In genomic region chr20:21509597-21510331, GRCh38 we compare ENCODE assay signal across 8 cellular contexts. TPM values are rescaled to one million over a fixed set of nuclear protein-coding genes. Genes with fewer than 3 reads are reported as not detected.
DNase-seq lines count a peak whose midpoint lies in the region; ATAC-seq and TF ChIP-seq lines count a peak whose summit lies in the region.

No MANE protein-coding gene starts in this region.

- peaks cover 85% of the 10 kb centered on the region for H4K20me1 ChIP-seq in neural progenitor cell (ENCODE audit: low read depth)

- intact Hi-C loops in CD14-positive monocyte (cut with micrococcal nuclease), result loop anchor here in 1 of 2 donors (5.0 to 10.0 kb wide), 2 partner anchors 115 to 672 kb away; partner anchors contain the start of gene NKX2-4

- H3K27ac ChIP-seq in effector memory CD4-positive, alpha-beta T cell (ENCODE audit: insufficient read depth, low read length, poor library complexity, severe bottlenecking), result no peak overlapping the region
- H3K27ac ChIP-seq in neural progenitor cell, result no peak overlapping the region

- H3K4me1 ChIP-seq in effector memory CD4-positive, alpha-beta T cell (ENCODE audit: control insufficient read depth, insufficient read depth, low read length, poor library complexity, severe bottlenecking), result peaks cover 54% of the 10 kb centered on the region
- peaks cover 34% of the 10 kb centered on the region for H3K4me1 ChIP-seq in neural progenitor cell

- peaks cover 95% of the 10 kb centered on the region for H3K27me3 ChIP-seq in effector memory CD4-positive, alpha-beta T cell (replicated peaks; ENCODE audit: control insufficient read depth, insufficient read depth, low read length, poor library complexity, severe bottlenecking)
- peaks cover 100% of the 10 kb centered on the region for H3K27me3 ChIP-seq in neural progenitor cell

- H3K27me3 Mint-ChIP-seq in CD14-positive monocyte (ENCODE audit: low read depth in 3 of 3) (peaks cover 86 to 98% (median 93%) of the 10 kb centered on the region in 3 donors), neural progenitor cell (ENCODE audit: insufficient read depth, low read depth) (peaks cover 78% of the 10 kb centered on the region)

- peaks cover 0 to 31% (median 15%) of the 10 kb centered on the region in 7 donors for H3K9me3 Mint-ChIP-seq in CD14-positive monocyte
- no peaks in the 10 kb centered on the region for H3K9me3 Mint-ChIP-seq in neural progenitor cell

- H3K27ac Mint-ChIP-seq in CD14-positive monocyte (peak overlapping the region in 1 of 7 donors; percentile 62), neural progenitor cell (no peak overlapping the region)

- H3K79me2 ChIP-seq in neural progenitor cell (ENCODE audit: low read depth), result no peaks in the 10 kb centered on the region

- no peak for ATAC-seq in GM19023 (IDR thresholded peaks at IDR 0.05; ENCODE audit: unreplicated experiment)
- no peak for ATAC-seq in GM19397 (IDR thresholded peaks at IDR 0.05; ENCODE audit: unreplicated experiment)

- no peak overlapping the region for H3K9ac ChIP-seq in neural progenitor cell

- TF ChIP-seq CTCF in CD14-positive monocyte (IDR thresholded peaks at IDR 0.05) (no peak), neural progenitor cell (IDR thresholded peaks at IDR 0.05) (peak; percentile 29)

- peaks cover 31% of the 10 kb centered on the region for H3F3A ChIP-seq in neural progenitor cell (ENCODE audit: low read depth)

- H2AFZ ChIP-seq in neural progenitor cell (replicated peaks), result no peak overlapping the region

- H3K4me3 ChIP-seq in effector memory CD4-positive, alpha-beta T cell (ENCODE audit: insufficient read depth, low read depth, low read length, poor library complexity, severe bottlenecking), result peak overlapping the region; percentile 54
- H3K4me3 ChIP-seq in neural progenitor cell, result peak overlapping the region; percentile 23

- H3K4me3 Mint-ChIP-seq in CD14-positive monocyte (peak overlapping the region; percentile 71 to 92), neural progenitor cell (no peak overlapping the region)

- H3K9me3 ChIP-seq in effector memory CD4-positive, alpha-beta T cell (ENCODE audit: control insufficient read depth, low read length), result no peaks in the 10 kb centered on the region
- no peaks in the 10 kb centered on the region for H3K9me3 ChIP-seq in neural progenitor cell (ENCODE audit: low read depth)

- H3K36me3 ChIP-seq in effector memory CD4-positive, alpha-beta T cell (ENCODE audit: control insufficient read depth, insufficient read depth, low read length), result no peaks in the 10 kb centered on the region
- H3K36me3 ChIP-seq in neural progenitor cell, result no peaks in the 10 kb centered on the region

- H3K4me2 ChIP-seq in neural progenitor cell, result peak overlapping the region; percentile 53

- DNase-seq in CD14-positive monocyte (ENCODE audit: low spot score) (no peak), LHCN-M2 (ENCODE audit: low read depth) (peak; percentile 66), neural progenitor cell (ENCODE audit: low spot score) (peak; percentile 75), NOMO-1 treated with DMSO at 0.1 percent for 48 hours (lab: John Stamatoyannopoulos, UW; ENCODE audit: unreplicated experiment) (no peak), GM19238 (ENCODE audit: insufficient read length, low spot score) (no peak)
- DNase-seq in effector memory CD4-positive, alpha-beta T cell, result no peak

- H3K36me3 Mint-ChIP-seq in CD14-positive monocyte (peaks cover 0 to 6% of the 10 kb centered on the region in 2 donors), neural progenitor cell (no peaks in the 10 kb centered on the region)

- H3K4me1 Mint-ChIP-seq in CD14-positive monocyte (peaks cover 46% of the 10 kb centered on the region), neural progenitor cell (peaks cover 22% of the 10 kb centered on the region)

RNA-seq across cellular contexts. Expression of gene NKX2-2, which starts 4.1 kb away (rescaled TPM):
- polyA plus RNA-seq in CD14-positive monocyte, result not detected
- total RNA-seq in LHCN-M2 (2014; rRNA removed) (not detected in 2 replicates), neural progenitor cell (ENCODE audit: low replicate concordance) (not detected in 2 replicates)
- polyA plus RNA-seq in LHCN-M2 (2012), result not detected

Comparison
In these comparisons a context has a peak if more than half of its experiments do, and no peak if none do; other contexts are left out.
1. DNase-seq: peak in LHCN-M2 (single experiment) and neural progenitor cell (single experiment); none in CD14-positive monocyte (single experiment), effector memory CD4-positive, alpha-beta T cell (0 of 3), NOMO-1 treated with DMSO at 0.1 percent for 48 hours (single experiment) and GM19238 (single experiment).